ENCODE assay signal across 22 cellular contexts in the genomic region with DNA sequence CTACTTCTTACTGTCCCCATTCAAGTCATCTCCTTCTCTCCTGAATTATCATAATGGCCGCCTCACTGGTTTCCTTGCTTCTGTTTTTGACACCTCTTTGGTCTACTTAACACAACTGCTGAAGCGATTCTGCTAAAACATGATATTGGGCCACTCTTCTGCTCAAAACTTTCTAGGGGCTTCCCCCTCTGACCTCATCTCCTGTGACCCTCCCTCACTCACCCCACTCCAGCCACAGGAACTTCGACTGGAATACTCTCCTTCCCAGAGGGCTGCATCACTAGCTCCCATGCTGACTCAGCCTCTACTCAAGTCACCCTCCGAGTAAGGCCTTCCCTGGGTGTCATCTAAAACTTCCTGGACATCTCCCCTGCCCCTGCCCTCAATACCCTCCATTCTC. TPM values are rescaled to one million over a fixed set of nuclear protein-coding genes. Genes with fewer than 3 reads are reported as not detected.
DNase-seq lines count a peak whose midpoint lies in the region; ATAC-seq, FAIRE-seq and TF ChIP-seq lines count a peak whose summit lies in the region.
"Had no signal": no experiment of that assay in that cellular context is flagged by ENCODE, and none has a peak within 500 bp of the region (broad histone marks: within the 10 kb centered on the region; RNA-seq: fewer than 3 reads in every experiment).

No MANE protein-coding gene starts in this region.

- intact Hi-C loops in activated T-helper 1 cell treated with anti-CD3 and anti-CD28 coated beads, Interleukin-12 subunit alpha, Interleukin-12 subunit beta, Interleukin-2, Interleukin-4 antibody, amounts not matched to agents 30 ng/mL and 10 ng/mL and 1 ng/mL, durations not matched to agents 14 hours and 24 hours and 36 hours (cut with micrococcal nuclease) = no loop called here
- intact Hi-C loops in prostate gland (cut with DNase I) = no loop called here

- FAIRE-seq in A549 (lab: Jason Lieb, UNC) = no peak

- POLR2A ChIA-PET in A549 (lab: Yijun Ruan, JAX) = no interaction called here

- no peaks in the 10 kb centered on the region for H3K27me3 Mint-ChIP-seq in activated T-helper 1 cell treated with anti-CD3 and anti-CD28 coated beads, Interleukin-12 subunit alpha, Interleukin-12 subunit beta, Interleukin-2, Interleukin-4 antibody, amounts not matched to agents 30 ng/mL and 10 ng/mL and 1 ng/mL, durations not matched to agents 14 hours and 24 hours and 36 hours (ENCODE audit: insufficient read depth)
- H3K27me3 Mint-ChIP-seq: type B pancreatic cell had no signal

- no peaks in the 10 kb centered on the region for H3K9me3 ChIP-seq in A549
- no peaks in the 10 kb centered on the region for H3K9me3 ChIP-seq in prostate gland
- H3K9me3 ChIP-seq: ascending aorta had no signal

- no peaks in the 10 kb centered on the region for H3K9me3 Mint-ChIP-seq in activated T-helper 1 cell treated with anti-CD3 and anti-CD28 coated beads, Interleukin-12 subunit alpha, Interleukin-12 subunit beta, Interleukin-2, Interleukin-4 antibody, amounts not matched to agents 30 ng/mL and 10 ng/mL and 1 ng/mL, durations not matched to agents 14 hours and 24 hours and 36 hours

- H3K27me3 ChIP-seq in kidney epithelial cell (ENCODE audit: control insufficient read depth, insufficient read depth, low read length) (no peaks in the 10 kb centered on the region), prostate gland (replicated peaks; ENCODE audit: insufficient read depth) (no peaks in the 10 kb centered on the region)
- H3K27me3 ChIP-seq: ascending aorta, hepatocyte had no signal

- ATAC-seq in A549 = peak in 1 of 2 experiments; percentile 39; a peak in 2 of 6 replicates
- ATAC-seq in GM18498 (IDR thresholded peaks at IDR 0.05; ENCODE audit: unreplicated experiment) = peak; percentile 54
- ATAC-seq in HG03469 (IDR thresholded peaks at IDR 0.05; ENCODE audit: unreplicated experiment) = peak; percentile 42
- ATAC-seq: Panc1 had no signal

- no peak overlapping the region for H3K4me2 ChIP-seq in A549
- H3K4me2 ChIP-seq: hepatocyte had no signal

- TF ChIP-seq EP300 in A549 (IDR thresholded peaks at IDR 0.05) = no peak

- H3K4me1 Mint-ChIP-seq in activated T-helper 1 cell treated with anti-CD3 and anti-CD28 coated beads, Interleukin-12 subunit alpha, Interleukin-12 subunit beta, Interleukin-2, Interleukin-4 antibody, amounts not matched to agents 30 ng/mL and 10 ng/mL and 1 ng/mL, durations not matched to agents 14 hours and 24 hours and 36 hours (ENCODE audit: low read depth) = peaks cover 5% of the 10 kb centered on the region

- peaks cover 36% of the 10 kb centered on the region for H3K4me1 ChIP-seq in A549
- no peaks in the 10 kb centered on the region for H3K4me1 ChIP-seq in prostate gland (replicated peaks)

- no peak overlapping the region for H3K4me3 ChIP-seq in A549
- H3K4me3 ChIP-seq in kidney epithelial cell (ENCODE audit: low read depth, low read length) = no peak overlapping the region
- H3K4me3 ChIP-seq in prostate gland = no peak overlapping the region
- H3K4me3 ChIP-seq: ascending aorta, hepatocyte had no signal

- H3K27ac ChIP-seq in A549 = peak overlapping the region in 1 of 2 experiments; percentile 34; a peak in 1 of 6 replicates
- H3K27ac ChIP-seq in prostate gland = no peak overlapping the region
- H3K27ac ChIP-seq: ascending aorta, hepatocyte had no signal

- H3K4me3 Mint-ChIP-seq in activated T-helper 1 cell treated with anti-CD3 and anti-CD28 coated beads, Interleukin-12 subunit alpha, Interleukin-12 subunit beta, Interleukin-2, Interleukin-4 antibody, amounts not matched to agents 30 ng/mL and 10 ng/mL and 1 ng/mL, durations not matched to agents 14 hours and 24 hours and 36 hours = no peak overlapping the region
- H3K4me3 Mint-ChIP-seq: type B pancreatic cell had no signal

- CTCF ChIA-PET in A549 (lab: Yijun Ruan, JAX) = interaction anchor here (1.0 kb wide), 1 partner anchor 36 kb away, joined by 3 read pairs; the partner anchor contains the start of gene NRIP1

- TF ChIP-seq RAD21 in A549 (conservative IDR thresholded peaks at IDR 0.05 in 1 of 2, IDR thresholded peaks at IDR 0.05 in 1 of 2) = no peak

- TF ChIP-seq CTCF in A549 (IDR thresholded peaks at IDR 0.05) (no peak), kidney epithelial cell (IDR thresholded peaks at IDR 0.05; ENCODE audit: insufficient read depth, low read length, poor library complexity, severe bottlenecking) (no peak), prostate gland (IDR thresholded peaks at IDR 0.05) (no peak)

- H3K27ac Mint-ChIP-seq in activated T-helper 1 cell treated with anti-CD3 and anti-CD28 coated beads, Interleukin-12 subunit alpha, Interleukin-12 subunit beta, Interleukin-2, Interleukin-4 antibody, amounts not matched to agents 30 ng/mL and 10 ng/mL and 1 ng/mL, durations not matched to agents 14 hours and 24 hours and 36 hours = no peak overlapping the region
- H3K27ac Mint-ChIP-seq: type B pancreatic cell had no signal

- no peak for TF ChIP-seq POLR2A in A549 (IDR thresholded peaks at IDR 0.05; ENCODE audit: low read length)
- TF ChIP-seq POLR2A in prostate gland (IDR thresholded peaks at IDR 0.05) = no peak

- WGBS in A549 (ENCODE audit: missing lambda C conversion rate) = 71% methylated on average over 4 of the region's 4 CpGs
- WGBS in prostate gland = 92% methylated on average over 4 of the region's 4 CpGs

- DNase-seq in A549 (ENCODE audit: low read depth in 1 of 2, low spot score in 1 of 2) (no peak), kidney epithelial cell (ENCODE audit: low read depth) (peak; percentile 21), NCI-H2171 treated with DMSO at 0.1 percent for 48 hours (lab: John Stamatoyannopoulos, UW) (no peak), prostate gland (ENCODE audit: low spot score) (no peak)
- DNase-seq in activated CD8-positive, alpha-beta memory T cell treated with anti-CD3 and anti-CD28 coated beads, Interleukin-2, amount 50 U/mL, for 4 hours = no peak
- no peak for DNase-seq in activated T-helper 1 cell treated with anti-CD3 and anti-CD28 coated beads, Interleukin-12 subunit alpha, Interleukin-12 subunit beta, Interleukin-2, Interleukin-4 antibody, amounts not matched to agents 30 ng/mL and 10 ng/mL and 1 ng/mL, durations not matched to agents 14 hours and 24 hours and 36 hours (ENCODE audit: low spot score)
- DNase-seq: activated CD4-positive, alpha-beta T cell treated with anti-CD3 and anti-CD28 coated beads for 48 hours; activated CD8-positive, alpha-beta memory T cell treated with anti-CD3 and anti-CD28 coated beads, Interleukin-2, amount 50 U/mL, for 48 hours; islet precursor cell; mammary epithelial cell; NCI-H146; NCI-H82; retina; stimulated activated CD4-positive, alpha-beta T cell treated with anti-CD3 and anti-CD28 coated beads, Interleukin-15, amount 100 ng/mL, for 24 hours; stimulated activated naive CD4-positive, alpha-beta T cell; T-helper 9 cell had no signal

- peaks cover 4% of the 10 kb centered on the region for H3K36me3 Mint-ChIP-seq in activated T-helper 1 cell treated with anti-CD3 and anti-CD28 coated beads, Interleukin-12 subunit alpha, Interleukin-12 subunit beta, Interleukin-2, Interleukin-4 antibody, amounts not matched to agents 30 ng/mL and 10 ng/mL and 1 ng/mL, durations not matched to agents 14 hours and 24 hours and 36 hours (ENCODE audit: low read depth)

- H3K36me3 ChIP-seq in kidney epithelial cell (ENCODE audit: control insufficient read depth, insufficient read depth, low read length) = peaks cover 1% of the 10 kb centered on the region
- H3K36me3 ChIP-seq in prostate gland = no peaks in the 10 kb centered on the region
- H3K36me3 ChIP-seq: ascending aorta had no signal

TF ChIP-seq in A549, 52 proteins besides CTCF, POLR2A, EP300 and RAD21:
- no peak for TF ChIP-seq TP53 (CRISPR knock-in tag; IDR thresholded peaks at IDR 0.05)
- TF ChIP-seq MAFK (IDR thresholded peaks at IDR 0.05; ENCODE audit: partially characterized antibody) = peak; percentile 22

RNA-seq across cellular contexts. Expression of gene NRIP1, which starts 35.7 kb away (rescaled TPM):
- polyA plus RNA-seq in A549 (2011; rRNA removed) (35.5 and 41.7 TPM in 2 replicates), A549 (2017; fragmentation: RNase III; extraction: RNeasy Plus Mini Kit Qiagen cat#74134 plus additional on column Dnase treatment) (18.9 to 22.8 TPM (median 18.9 TPM) in 3 replicates)
- 3.5 and 4.5 TPM in 2 replicates for polyA plus RNA-seq in A549 (2012; cell fraction: cytosol; rRNA removed)
- polyA plus RNA-seq in A549 (2012; cell fraction: nucleus; rRNA removed) = 2.9 and 4.0 TPM in 2 replicates
- 41.8 and 47.2 TPM in 2 replicates for polyA minus RNA-seq in A549 (2011; rRNA and poly(A)+ RNA removed)
- total RNA-seq in kidney epithelial cell (52.6 and 57.2 TPM in 2 replicates), prostate gland (10 to 100 TPM; 29.3 to 43.1 TPM)
- total RNA-seq in activated T-helper 1 cell treated with anti-CD3 and anti-CD28 coated beads, Interleukin-12 subunit alpha, Interleukin-12 subunit beta, Interleukin-2, Interleukin-4 antibody, amounts not matched to agents 30 ng/mL and 10 ng/mL and 1 ng/mL, durations not matched to agents 14 hours and 24 hours and 36 hours = 11.4 and 11.7 TPM in 2 replicates
